ENCODE assay signal across 35 cellular contexts in the genomic region with DNA sequence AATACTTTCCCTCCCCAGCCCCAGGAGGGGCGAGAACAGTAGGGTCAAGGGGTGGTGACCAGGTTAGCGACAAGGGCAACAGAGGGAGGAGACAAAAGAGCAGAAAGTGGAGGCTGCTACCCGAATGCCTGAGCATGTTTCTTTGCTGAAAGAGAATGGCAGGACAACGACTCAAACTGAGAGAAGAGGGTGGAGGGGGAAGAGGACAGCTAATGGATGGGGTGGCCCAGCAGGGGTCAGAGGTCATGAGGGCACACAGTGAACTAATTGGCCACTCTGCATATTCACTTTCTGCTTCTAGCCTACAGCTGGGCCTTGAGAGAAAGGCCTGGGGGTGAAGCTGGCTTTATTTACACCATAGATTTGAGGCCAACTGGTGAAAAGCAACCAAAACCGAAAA.
"Had no signal": no experiment of that assay in that cellular context is flagged by ENCODE, and none has a peak within 500 bp of the region (broad histone marks: within the 10 kb centered on the region; RNA-seq: fewer than 3 reads in every experiment).

No MANE protein-coding gene starts in this region.

- H3K9me3 ChIP-seq: esophagus squamous epithelium, left ventricle myocardium inferior, mucosa of descending colon, pancreas, prostate gland, sigmoid colon, stomach, thyroid gland, upper lobe of left lung, vagina had no signal

- ATAC-seq: pancreas; stimulated activated naive B cell treated with anti-CD40 and anti-IgM and Interleukin-4, amounts not matched to agents 10 μg/mL and 1 μg/mL and 100 μg/mL, for 72 hours; T-helper 17 cell had no signal

- H3K27me3 ChIP-seq: brain microvascular endothelial cell, esophagus squamous epithelium, sigmoid colon, stomach, thyroid gland, upper lobe of left lung, vagina had no signal

- FAIRE-seq: astrocyte, endometrium, pancreas, small intestine had no signal

- DNase-seq: activated CD4-positive, alpha-beta memory T cell treated with anti-CD3 and anti-CD28 coated beads for 36 hours; activated CD4-positive, alpha-beta T cell treated with anti-CD3 and anti-CD28 coated beads, Interleukin-2, amount 10 ng/mL, durations not matched to agents 24 days and 14 days; activated CD4-positive, CD25-positive, alpha-beta regulatory T cell treated with anti-CD3 and anti-CD28 coated beads, Interleukin-2, amount 50 U/mL, for 72 hours; activated CD8-positive, alpha-beta memory T cell treated with anti-CD3 and anti-CD28 coated beads, Interleukin-2, amount 50 U/mL, for 4 hours; activated effector memory CD4-positive, alpha-beta T cell treated with anti-CD3 and anti-CD28 coated beads, Interleukin-2, amount 50 U/mL, for 16 hours; activated naive CD4-positive, alpha-beta T cell treated with anti-CD3 and anti-CD28 coated beads for 36 hours; activated naive CD8-positive, alpha-beta T cell treated with anti-CD3 and anti-CD28 coated beads for 36 hours; activated T-cell treated with anti-CD3 and anti-CD28 coated beads, Interleukin-2, amount 50 U/mL, for 1 hour; brain microvascular endothelial cell; central memory CD4-positive, alpha-beta T cell; effector CD4-positive, alpha-beta T cell; esophagus squamous epithelium; foreskin melanocyte; hypothalamus; left ventricle myocardium inferior; mucosa of descending colon; nucleus accumbens; pancreas; retina; sigmoid colon; small intestine; stimulated activated CD4-positive, alpha-beta T cell treated with anti-CD3 and anti-CD28 coated beads, Interleukin-2, amount 100 ng/mL, for 24 hours; stimulated activated naive B cell treated with anti-CD40 and anti-IgM and Interleukin-4, amounts not matched to agents 10 μg/mL and 1 μg/mL and 100 μg/mL, for 72 hours; stomach; T-helper 17 cell; T1000; thyroid gland; upper lobe of left lung; WERI-Rb-1 had no signal

- H3K4me1 ChIP-seq: esophagus squamous epithelium, left ventricle myocardium inferior, pancreas, prostate gland, sigmoid colon, stomach, thyroid gland, upper lobe of left lung, vagina had no signal

- H3K36me3 ChIP-seq: brain microvascular endothelial cell, esophagus squamous epithelium, left ventricle myocardium inferior, pancreas, prostate gland, sigmoid colon, stomach, thyroid gland, upper lobe of left lung, vagina, WERI-Rb-1 had no signal

- H3K4me3 ChIP-seq: esophagus squamous epithelium, left ventricle myocardium inferior, lung, mucosa of descending colon, pancreas, prostate gland, sigmoid colon, stomach, thyroid gland, upper lobe of left lung, vagina had no signal

- H3K27ac ChIP-seq: brain microvascular endothelial cell, epithelial cell of prostate, esophagus squamous epithelium, left ventricle myocardium inferior, pancreas, prostate gland, sigmoid colon, stomach, thyroid gland, upper lobe of left lung, vagina, WERI-Rb-1 had no signal
